ENCODE assay signal across 26 cellular contexts in the genomic region with DNA sequence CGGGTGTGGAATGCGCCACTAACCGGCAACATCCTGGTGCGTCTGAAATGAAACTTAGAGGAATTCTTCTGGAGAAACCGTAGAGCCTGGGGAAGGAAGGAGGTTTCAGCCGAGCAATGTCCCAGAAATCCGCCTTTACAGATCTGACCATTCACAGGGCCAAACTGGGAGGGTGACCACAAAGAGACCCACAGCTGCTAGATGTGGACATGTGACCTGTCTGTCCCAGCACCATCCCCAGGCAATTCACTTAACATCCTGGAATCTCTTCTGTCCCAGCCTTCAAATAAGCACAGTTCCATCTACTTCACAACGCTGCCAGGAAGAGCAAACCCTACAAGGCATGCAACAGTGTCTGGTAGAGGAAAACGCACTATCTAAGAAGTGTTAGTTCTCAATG. TPM values are rescaled to one million over a fixed set of nuclear protein-coding genes. Genes with fewer than 3 reads are reported as not detected.
"Had no signal": no experiment of that assay in that cellular context is flagged by ENCODE, and none has a peak within 500 bp of the region (broad histone marks: within the 10 kb centered on the region; RNA-seq: fewer than 3 reads in every experiment).

No MANE protein-coding gene starts in this region.

- H3K79me2 ChIP-seq: hepatocyte had no signal

- H3K4me2 ChIP-seq: hepatocyte had no signal

- DNase-seq: dermis blood vessel endothelial cell; effector memory CD4-positive, alpha-beta T cell; foreskin fibroblast; heart left ventricle; kidney; naive thymus-derived CD4-positive, alpha-beta T cell; nephron progenitor cell; nucleus accumbens; pancreas; retina; right lobe of liver; stimulated activated CD4-positive, alpha-beta T cell treated with anti-CD3 and anti-CD28 coated beads, Interleukin-2, amount 100 ng/mL, for 24 hours; stimulated activated CD4-positive, alpha-beta T cell treated with anti-CD3 and anti-CD28 coated beads, Interleukin-4, amount 100 ng/mL, for 24 hours; stimulated activated naive CD4-positive, alpha-beta T cell treated with Interleukin-2 at 50 U/mL for 16 hours; stomach; thyroid gland had no signal

- H3K4me3 ChIP-seq: coronary artery, gastroesophageal sphincter, heart left ventricle, hepatocyte, lung, pancreas, right lobe of liver, stomach, thyroid gland had no signal

- ATAC-seq: gastroesophageal sphincter; heart left ventricle; left lobe of liver; naive thymus-derived CD4-positive, alpha-beta T cell; pancreas; right lobe of liver; stimulated activated effector memory CD8-positive, alpha-beta T cell treated with anti-CD3 and anti-CD28 coated beads, Interleukin-12 subunit alpha, Interleukin-12 subunit beta, amount 100 ng/mL, for 72 hours had no signal

- H3K4me3 Mint-ChIP-seq: memory B cell; naive thymus-derived CD4-positive, alpha-beta T cell; nephron progenitor cell; stimulated activated effector memory CD8-positive, alpha-beta T cell treated with anti-CD3 and anti-CD28 coated beads, Interleukin-12 subunit alpha, Interleukin-12 subunit beta, amount 100 ng/mL, for 72 hours; type B pancreatic cell had no signal

- H3K9me3 ChIP-seq: gastroesophageal sphincter, heart left ventricle, pancreas, right lobe of liver, stomach, thyroid gland had no signal

- H3K27ac Mint-ChIP-seq: memory B cell; nephron progenitor cell; stimulated activated effector memory CD8-positive, alpha-beta T cell treated with anti-CD3 and anti-CD28 coated beads, Interleukin-12 subunit alpha, Interleukin-12 subunit beta, amount 100 ng/mL, for 72 hours; type B pancreatic cell had no signal

- H3K27me3 ChIP-seq: heart left ventricle, hepatocyte, pancreas, right lobe of liver, stomach, thyroid gland had no signal

- H2AFZ ChIP-seq: hepatocyte had no signal

- H3K27me3 Mint-ChIP-seq: naive thymus-derived CD4-positive, alpha-beta T cell; type B pancreatic cell had no signal

- H3K27ac ChIP-seq: coronary artery, gastroesophageal sphincter, heart left ventricle, hepatocyte, pancreas, right lobe of liver, thyroid gland had no signal

- H3K4me1 Mint-ChIP-seq: nephron progenitor cell; stimulated activated effector memory CD8-positive, alpha-beta T cell treated with anti-CD3 and anti-CD28 coated beads, Interleukin-12 subunit alpha, Interleukin-12 subunit beta, amount 100 ng/mL, for 72 hours had no signal

- FAIRE-seq: kidney, pancreas had no signal

- H3K4me1 ChIP-seq: right lobe of liver, thyroid gland had no signal

- H3K9me3 Mint-ChIP-seq: memory B cell; naive thymus-derived CD4-positive, alpha-beta T cell; nephron progenitor cell; stimulated activated effector memory CD8-positive, alpha-beta T cell treated with anti-CD3 and anti-CD28 coated beads, Interleukin-12 subunit alpha, Interleukin-12 subunit beta, amount 100 ng/mL, for 72 hours; type B pancreatic cell had no signal

RNA-seq across cellular contexts. Expression of gene BIK, which starts 22.9 kb away (rescaled TPM):
- total RNA-seq: posterior vena cava, temporal lobe had no signal
